Comparison of ENCODE assay signal across 18 cellular contexts in the genomic region with DNA sequence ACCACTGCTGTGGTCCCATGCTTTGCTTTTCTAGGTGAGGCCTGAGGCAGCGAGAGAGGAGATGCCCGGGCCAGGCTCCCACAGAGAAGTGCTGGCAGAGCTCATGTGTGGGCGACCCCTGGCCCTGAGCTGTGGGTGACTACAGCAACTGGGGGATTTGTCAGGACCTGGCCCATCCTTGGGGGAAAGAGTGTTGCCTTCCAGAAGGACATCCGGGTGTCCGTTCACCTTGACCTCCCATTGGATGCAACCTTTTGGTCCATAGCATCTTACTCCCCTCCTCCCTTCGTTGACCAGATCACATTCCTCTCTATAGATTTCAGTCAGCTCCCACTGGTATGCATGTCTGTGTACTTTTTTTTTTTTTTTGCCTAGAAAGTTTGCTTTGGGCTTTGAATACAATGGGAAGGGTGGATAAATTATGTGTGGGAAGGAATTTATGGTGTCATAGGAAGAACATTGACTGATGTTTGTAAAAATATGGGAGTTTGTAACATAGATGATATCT.
DNase-seq lines count a peak whose midpoint lies in the region; ATAC-seq and TF ChIP-seq lines count a peak whose summit lies in the region.
"Had no signal": no experiment of that assay in that cellular context is flagged by ENCODE, and none has a peak within 500 bp of the region (broad histone marks: within the 10 kb centered on the region; RNA-seq: fewer than 3 reads in every experiment).

No MANE protein-coding gene starts in this region.

- peaks cover 22% of the 10 kb centered on the region for H3K4me1 Mint-ChIP-seq in GM23338
- H3K4me1 Mint-ChIP-seq in stimulated activated effector memory CD8-positive, alpha-beta T cell treated with anti-CD3 and anti-CD28 coated beads, Interleukin-12 subunit alpha, Interleukin-12 subunit beta, amount 100 ng/mL, for 72 hours, result no peaks in the 10 kb centered on the region
- H3K4me1 Mint-ChIP-seq: CD14-positive monocyte had no signal

- intact Hi-C loops in uterus (cut with DNase I; ENCODE audit: low total_unique reads), result no loop called here

- TF ChIP-seq CTCF in GM23338 (conservative IDR thresholded peaks at IDR 0.05; ENCODE audit: low read depth in 2 of 2), result no peak
- no peak for TF ChIP-seq CTCF in VCaP (conservative IDR thresholded peaks at IDR 0.05)
- no peak for TF ChIP-seq CTCF in uterus (IDR thresholded peaks at IDR 0.05)

- H3K27me3 Mint-ChIP-seq in GM23338 (ENCODE audit: insufficient read depth, low read depth, poor library complexity), result peaks cover 4% of the 10 kb centered on the region

- no peak overlapping the region for H3K4me2 ChIP-seq in GM23338
- H3K4me2 ChIP-seq: A549 had no signal

- H3K27ac ChIP-seq in GM23338 (ENCODE audit: low read depth) (no peak overlapping the region), VCaP (peak overlapping the region; percentile 45), mesodermal cell (ENCODE audit: low read depth, low read length, severe bottlenecking) (peak overlapping the region; percentile 89), uterus (no peak overlapping the region)
- H3K27ac ChIP-seq: A549, HL-60 had no signal

- H3K9me3 ChIP-seq in mesodermal cell (ENCODE audit: control insufficient read depth, low read length) (no peaks in the 10 kb centered on the region), uterus (no peaks in the 10 kb centered on the region)
- H3K9me3 ChIP-seq: A549 had no signal

- peaks cover 4% of the 10 kb centered on the region; the same call in 1 of the 2 replicates for H4K20me1 ChIP-seq in GM23338 (replicated peaks; ENCODE audit: insufficient read depth)

- H3K79me2 ChIP-seq in GM23338 (replicated peaks; ENCODE audit: insufficient read depth), result peaks cover 62% of the 10 kb centered on the region

- H3K4me3 ChIP-seq in GM23338, result no peak overlapping the region
- no peak overlapping the region for H3K4me3 ChIP-seq in mesodermal cell (ENCODE audit: extremely low read depth, insufficient read depth, low read length, poor library complexity, severe bottlenecking)
- no peak overlapping the region for H3K4me3 ChIP-seq in uterus
- H3K4me3 ChIP-seq: A549 had no signal

- DNase-seq in GM23338 (ENCODE audit: low spot score) (no peak), NCI-H82 (lab: John Stamatoyannopoulos, UW) (no peak), uterus (no peak)
- no peak for DNase-seq in stimulated activated effector memory CD8-positive, alpha-beta T cell treated with anti-CD3 and anti-CD28 coated beads, Interleukin-12 subunit alpha, Interleukin-12 subunit beta, amount 100 ng/mL, for 72 hours (ENCODE audit: low spot score in 2 of 2)
- DNase-seq: COR-L47, DMS53, KG1, NCI-H1092 treated with DMSO at 0.1 percent for 48 hours, NCI-H1694, NCI-H2107, NCI-H69, PC-3 had no signal

- no peaks in the 10 kb centered on the region for H3K9me3 Mint-ChIP-seq in GM23338
- H3K9me3 Mint-ChIP-seq in stimulated activated effector memory CD8-positive, alpha-beta T cell treated with anti-CD3 and anti-CD28 coated beads, Interleukin-12 subunit alpha, Interleukin-12 subunit beta, amount 100 ng/mL, for 72 hours, result no peaks in the 10 kb centered on the region

- H3K4me1 ChIP-seq in GM23338 (ENCODE audit: insufficient read depth) (peaks cover 3% of the 10 kb centered on the region; the same call in 1 of the 2 replicates), mesodermal cell (ENCODE audit: control insufficient read depth, insufficient read depth, low read length, poor library complexity, severe bottlenecking) (peaks cover 21% of the 10 kb centered on the region), uterus (no peaks in the 10 kb centered on the region)

- WGBS in mesodermal cell (ENCODE audit: insufficient coverage in 2 of 2), 2 experiments, result 95 to 96% methylated on average over 3 to 4 of the region's 6 CpGs

- no peak overlapping the region for H3K4me3 Mint-ChIP-seq in GM23338
- no peak overlapping the region for H3K4me3 Mint-ChIP-seq in stimulated activated effector memory CD8-positive, alpha-beta T cell treated with anti-CD3 and anti-CD28 coated beads, Interleukin-12 subunit alpha, Interleukin-12 subunit beta, amount 100 ng/mL, for 72 hours
- H3K4me3 Mint-ChIP-seq: CD14-positive monocyte had no signal

- H3K27me3 ChIP-seq in GM23338 (ENCODE audit: insufficient read depth) (no peaks in the 10 kb centered on the region), uterus (no peaks in the 10 kb centered on the region)

- ATAC-seq in GM23338 (peak; percentile 28; the same call in 2 of the 3 replicates), HG03108 (IDR thresholded peaks at IDR 0.05; ENCODE audit: unreplicated experiment) (no peak)
- ATAC-seq in stimulated activated effector memory CD8-positive, alpha-beta T cell treated with anti-CD3 and anti-CD28 coated beads, Interleukin-12 subunit alpha, Interleukin-12 subunit beta, amount 100 ng/mL, for 72 hours, result peak; percentile 34
- ATAC-seq: A549, PC-3 had no signal

- H2AFZ ChIP-seq in GM23338, result no peak overlapping the region

- H3K27ac Mint-ChIP-seq in GM23338, result peak overlapping the region; percentile 55; the same call in 1 of the 2 replicates
- H3K27ac Mint-ChIP-seq in stimulated activated effector memory CD8-positive, alpha-beta T cell treated with anti-CD3 and anti-CD28 coated beads, Interleukin-12 subunit alpha, Interleukin-12 subunit beta, amount 100 ng/mL, for 72 hours, result no peak overlapping the region

- no peak for TF ChIP-seq POLR2A in uterus (IDR thresholded peaks at IDR 0.05)

- H3K9me2 ChIP-seq in GM23338 (ENCODE audit: insufficient read depth), result no peaks in the 10 kb centered on the region

- H3K36me3 ChIP-seq in GM23338 (ENCODE audit: insufficient read depth) (no peaks in the 10 kb centered on the region), mesodermal cell (ENCODE audit: control insufficient read depth, insufficient read depth, low read length) (no peaks in the 10 kb centered on the region), uterus (no peaks in the 10 kb centered on the region)

- no peaks in the 10 kb centered on the region for H3K36me3 Mint-ChIP-seq in GM23338 (ENCODE audit: low read depth)
- no peaks in the 10 kb centered on the region for H3K36me3 Mint-ChIP-seq in stimulated activated effector memory CD8-positive, alpha-beta T cell treated with anti-CD3 and anti-CD28 coated beads, Interleukin-12 subunit alpha, Interleukin-12 subunit beta, amount 100 ng/mL, for 72 hours
- H3K36me3 Mint-ChIP-seq: CD14-positive monocyte had no signal

- H3F3A ChIP-seq in GM23338 (replicated peaks; ENCODE audit: low read depth), result 0 out of 2 replicates have a peak, but pooled peaks cover 6% of the 10 kb centered on the region

TF ChIP-seq in GM23338, 12 proteins besides CTCF, POLR2A, EP300 and RAD21 (continues in another document):
- TF ChIP-seq JUNB (IDR thresholded peaks at IDR 0.05; ENCODE audit: unreplicated experiment), result no peak
- TF ChIP-seq, protein P1, sequence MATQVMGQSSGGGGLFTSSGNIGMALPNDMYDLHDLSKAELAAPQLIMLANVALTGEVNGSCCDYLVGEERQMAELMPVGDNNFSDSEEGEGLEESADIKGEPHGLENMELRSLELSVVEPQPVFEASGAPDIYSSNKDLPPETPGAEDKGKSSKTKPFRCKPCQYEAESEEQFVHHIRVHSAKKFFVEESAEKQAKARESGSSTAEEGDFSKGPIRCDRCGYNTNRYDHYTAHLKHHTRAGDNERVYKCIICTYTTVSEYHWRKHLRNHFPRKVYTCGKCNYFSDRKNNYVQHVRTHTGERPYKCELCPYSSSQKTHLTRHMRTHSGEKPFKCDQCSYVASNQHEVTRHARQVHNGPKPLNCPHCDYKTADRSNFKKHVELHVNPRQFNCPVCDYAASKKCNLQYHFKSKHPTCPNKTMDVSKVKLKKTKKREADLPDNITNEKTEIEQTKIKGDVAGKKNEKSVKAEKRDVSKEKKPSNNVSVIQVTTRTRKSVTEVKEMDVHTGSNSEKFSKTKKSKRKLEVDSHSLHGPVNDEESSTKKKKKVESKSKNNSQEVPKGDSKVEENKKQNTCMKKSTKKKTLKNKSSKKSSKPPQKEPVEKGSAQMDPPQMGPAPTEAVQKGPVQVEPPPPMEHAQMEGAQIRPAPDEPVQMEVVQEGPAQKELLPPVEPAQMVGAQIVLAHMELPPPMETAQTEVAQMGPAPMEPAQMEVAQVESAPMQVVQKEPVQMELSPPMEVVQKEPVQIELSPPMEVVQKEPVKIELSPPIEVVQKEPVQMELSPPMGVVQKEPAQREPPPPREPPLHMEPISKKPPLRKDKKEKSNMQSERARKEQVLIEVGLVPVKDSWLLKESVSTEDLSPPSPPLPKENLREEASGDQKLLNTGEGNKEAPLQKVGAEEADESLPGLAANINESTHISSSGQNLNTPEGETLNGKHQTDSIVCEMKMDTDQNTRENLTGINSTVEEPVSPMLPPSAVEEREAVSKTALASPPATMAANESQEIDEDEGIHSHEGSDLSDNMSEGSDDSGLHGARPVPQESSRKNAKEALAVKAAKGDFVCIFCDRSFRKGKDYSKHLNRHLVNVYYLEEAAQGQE (IDR thresholded peaks at IDR 0.05; ENCODE audit: unreplicated experiment), result no peak
- no peak for TF ChIP-seq POLR2AphosphoS5 (IDR thresholded peaks at IDR 0.05; ENCODE audit: low read depth)
- no peak for TF ChIP-seq STAT1 (IDR thresholded peaks at IDR 0.05; ENCODE audit: unreplicated experiment)
- no peak for TF ChIP-seq CREB1 (CRISPR knock-in tag; IDR thresholded peaks at IDR 0.05; ENCODE audit: low read depth)
- TF ChIP-seq NANOG (IDR thresholded peaks at IDR 0.05; ENCODE audit: borderline replicate concordance), result no peak
- TF ChIP-seq ZNF331 (CRISPR knock-in tag; IDR thresholded peaks at IDR 0.05; ENCODE audit: low read depth), result no peak
- TF ChIP-seq, protein P2, sequence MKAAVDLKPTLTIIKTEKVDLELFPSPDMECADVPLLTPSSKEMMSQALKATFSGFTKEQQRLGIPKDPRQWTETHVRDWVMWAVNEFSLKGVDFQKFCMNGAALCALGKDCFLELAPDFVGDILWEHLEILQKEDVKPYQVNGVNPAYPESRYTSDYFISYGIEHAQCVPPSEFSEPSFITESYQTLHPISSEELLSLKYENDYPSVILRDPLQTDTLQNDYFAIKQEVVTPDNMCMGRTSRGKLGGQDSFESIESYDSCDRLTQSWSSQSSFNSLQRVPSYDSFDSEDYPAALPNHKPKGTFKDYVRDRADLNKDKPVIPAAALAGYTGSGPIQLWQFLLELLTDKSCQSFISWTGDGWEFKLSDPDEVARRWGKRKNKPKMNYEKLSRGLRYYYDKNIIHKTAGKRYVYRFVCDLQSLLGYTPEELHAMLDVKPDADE (IDR thresholded peaks at IDR 0.05), result no peak
- TF ChIP-seq EZH2phosphoT487 (IDR thresholded peaks at IDR 0.05; ENCODE audit: unreplicated experiment), result no peak

Comparison
In these comparisons a context has a peak if more than half of its experiments do, and no peak if none do; other contexts are left out.
1. H3K27ac ChIP-seq: peak in VCaP (single experiment) and mesodermal cell (single experiment); none in GM23338 (single experiment) and uterus (0 of 2).